8 cellular contexts compared by ENCODE assay signal in the genomic region with DNA sequence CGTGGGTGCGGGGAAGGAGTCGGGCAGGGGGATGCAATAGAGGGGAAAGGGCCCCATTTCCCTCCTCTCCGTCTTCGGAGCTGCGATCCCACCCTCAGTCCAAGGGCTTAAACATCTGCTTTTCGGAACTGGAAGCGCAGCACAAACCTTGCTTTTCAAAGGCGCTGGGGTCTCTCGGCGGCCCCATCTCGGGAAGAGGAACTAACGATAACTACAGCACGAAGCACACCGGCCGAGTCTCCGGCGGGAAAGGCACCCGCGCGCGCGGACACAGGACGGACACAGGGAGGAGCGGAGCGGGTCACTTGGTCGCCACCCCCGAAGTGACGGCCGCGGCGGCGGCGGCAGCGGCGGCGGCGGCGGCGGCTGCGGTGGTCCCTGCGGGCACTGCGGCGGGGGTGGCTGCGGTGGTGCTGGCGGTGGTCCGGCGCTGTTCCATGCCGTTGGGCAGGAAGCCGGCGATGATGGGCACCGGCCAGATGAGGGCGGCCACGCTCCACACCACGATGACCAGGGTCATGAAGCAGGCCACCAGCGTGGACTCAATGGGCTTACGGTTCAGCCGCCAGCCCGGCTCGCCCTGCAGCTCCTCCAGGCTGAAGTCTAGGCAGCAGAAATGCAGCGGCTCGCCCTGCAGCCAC. TPM values are rescaled to one million over a fixed set of nuclear protein-coding genes. Genes with fewer than 3 reads are reported as not detected.
A peak's percentile ranks its signal among the peaks of the same experiment; 100 is the strongest.
DNase-seq lines count a peak whose midpoint lies in the region; ATAC-seq and TF ChIP-seq lines count a peak whose summit lies in the region.

No MANE protein-coding gene starts in this region.

- H3K36me3 ChIP-seq in mesodermal cell (ENCODE audit: control insufficient read depth, insufficient read depth, low read length) (no peaks in the 10 kb centered on the region), thymus (ENCODE audit: control insufficient read depth, insufficient read depth) (no peaks in the 10 kb centered on the region)

- TF ChIP-seq CTCF in NB4 (IDR thresholded peaks at IDR 0.05; ENCODE audit: low read depth, low read length) (peak; percentile 8), WTC11 (IDR thresholded peaks at IDR 0.05) (peak; percentile 17; the same call in 1 of the 2 replicates)

- CTCF ChIA-PET in WTC11 (lab: Charles Lee): interaction anchor here (0.6 to 7.3 kb wide), 13 partner anchors 10 to 536 kb away, joined by 3 to 80 read pairs (median 4); no protein-coding TSS in a partner anchor

- H3K4me3 ChIP-seq in NB4 (ENCODE audit: low read depth, low read length) (peak overlapping the region; percentile 62), mesodermal cell (ENCODE audit: extremely low read depth, insufficient read depth, low read length, poor library complexity, severe bottlenecking) (peak overlapping the region; percentile 64), thymus (ENCODE audit: low read length) (peak overlapping the region; percentile 67)

- peaks cover 58% of the 10 kb centered on the region for H3K27me3 ChIP-seq in thymus (ENCODE audit: control insufficient read depth, insufficient read depth)

- peaks cover 22% of the 10 kb centered on the region for H3K4me1 ChIP-seq in mesodermal cell (ENCODE audit: control insufficient read depth, insufficient read depth, low read length, poor library complexity, severe bottlenecking)
- H3K4me1 ChIP-seq in thymus (ENCODE audit: control insufficient read depth, insufficient read depth, low read length): peaks cover 12% of the 10 kb centered on the region

- H3K4me3 Mint-ChIP-seq in WTC11: peak overlapping the region; percentile 91

- peak; percentile 69 for DNase-seq in NCI-H2029 (lab: John Stamatoyannopoulos, UW)
- no peak for DNase-seq in NCI-H2029 treated with DMSO at 0.1 percent for 48 hours (lab: John Stamatoyannopoulos, UW)
- DNase-seq in H4 (ENCODE audit: low spot score): peak; percentile 54
- peak; percentile 84 for DNase-seq in NB4 (ENCODE audit: low read depth)
- peak; percentile 81 for DNase-seq in WTC11 (ENCODE audit: low spot score)
- peak; percentile 76 to 84 for DNase-seq in erythroblast (lab: John Stamatoyannopoulos, UW)

- H3K9me3 Mint-ChIP-seq in WTC11: no peaks in the 10 kb centered on the region

- POLR2A ChIA-PET in WTC11 (lab: Charles Lee): no interaction called here

- peaks cover 34% of the 10 kb centered on the region for H3K4me1 Mint-ChIP-seq in WTC11

- ATAC-seq in WTC11: peak; percentile 73

- H3K27ac Mint-ChIP-seq in WTC11: no peak overlapping the region

- no peak for TF ChIP-seq POLR2A in NB4 (IDR thresholded peaks at IDR 0.05; ENCODE audit: extremely low read depth, insufficient read length)
- TF ChIP-seq POLR2A in erythroblast (IDR thresholded peaks at IDR 0.05; ENCODE audit: low read length): no peak

- H3K36me3 Mint-ChIP-seq in WTC11: no peaks in the 10 kb centered on the region

- peaks cover 33% of the 10 kb centered on the region for H3K27me3 Mint-ChIP-seq in WTC11 (ENCODE audit: low read depth)

- H3K9me3 ChIP-seq in mesodermal cell (ENCODE audit: control insufficient read depth, low read length): no peaks in the 10 kb centered on the region
- H3K9me3 ChIP-seq in thymus (ENCODE audit: control insufficient read depth): no peaks in the 10 kb centered on the region

- no peak overlapping the region for H3K27ac ChIP-seq in mesodermal cell (ENCODE audit: low read depth, low read length, severe bottlenecking)
- H3K27ac ChIP-seq in thymus (ENCODE audit: low read depth): no peak overlapping the region

- WGBS in mesodermal cell (ENCODE audit: insufficient coverage in 2 of 2), 2 experiments: 0% methylated on average over 42 to 57 of the region's 62 CpGs
- WGBS in thymus: under 1% methylated on average over 62 of the region's 62 CpGs

TF ChIP-seq in WTC11, 78 proteins besides CTCF, POLR2A, EP300 and RAD21:
- TF ChIP-seq KAT7 (CRISPR knock-in tag; IDR thresholded peaks at IDR 0.05; ENCODE audit: borderline replicate concordance): peak; percentile 89; the same call in 1 of the 2 replicates
- no peak for TF ChIP-seq ZNF416 (CRISPR knock-in tag; IDR thresholded peaks at IDR 0.05)
- peak; percentile 68; the same call in 1 of the 2 replicates for TF ChIP-seq CREM (CRISPR knock-in tag; IDR thresholded peaks at IDR 0.05)
- TF ChIP-seq, protein P1, sequence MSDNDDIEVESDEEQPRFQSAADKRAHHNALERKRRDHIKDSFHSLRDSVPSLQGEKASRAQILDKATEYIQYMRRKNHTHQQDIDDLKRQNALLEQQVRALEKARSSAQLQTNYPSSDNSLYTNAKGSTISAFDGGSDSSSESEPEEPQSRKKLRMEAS (CRISPR knock-in tag; IDR thresholded peaks at IDR 0.05): peak; percentile 42; the same call in 1 of the 2 replicates
- TF ChIP-seq, protein P2, sequence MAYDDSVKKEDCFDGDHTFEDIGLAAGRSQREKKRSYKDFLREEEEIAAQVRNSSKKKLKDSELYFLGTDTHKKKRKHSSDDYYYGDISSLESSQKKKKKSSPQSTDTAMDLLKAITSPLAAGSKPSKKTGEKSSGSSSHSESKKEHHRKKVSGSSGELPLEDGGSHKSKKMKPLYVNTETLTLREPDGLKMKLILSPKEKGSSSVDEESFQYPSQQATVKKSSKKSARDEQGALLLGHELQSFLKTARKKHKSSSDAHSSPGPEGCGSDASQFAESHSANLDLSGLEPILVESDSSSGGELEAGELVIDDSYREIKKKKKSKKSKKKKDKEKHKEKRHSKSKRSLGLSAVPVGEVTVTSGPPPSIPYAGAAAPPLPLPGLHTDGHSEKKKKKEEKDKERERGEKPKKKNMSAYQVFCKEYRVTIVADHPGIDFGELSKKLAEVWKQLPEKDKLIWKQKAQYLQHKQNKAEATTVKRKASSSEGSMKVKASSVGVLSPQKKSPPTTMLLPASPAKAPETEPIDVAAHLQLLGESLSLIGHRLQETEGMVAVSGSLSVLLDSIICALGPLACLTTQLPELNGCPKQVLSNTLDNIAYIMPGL (CRISPR knock-in tag; IDR thresholded peaks at IDR 0.05): 0 out of 2 replicates have a peak, but pooled peaks have one; percentile 54
- TF ChIP-seq ESRRA (CRISPR knock-in tag; IDR thresholded peaks at IDR 0.05; ENCODE audit: borderline replicate concordance): no peak; the same call in 1 of the 2 replicates
- peak; percentile 40; the same call in 1 of the 2 replicates for TF ChIP-seq ETV6 (CRISPR knock-in tag; IDR thresholded peaks at IDR 0.05)
- TF ChIP-seq GTF2I (CRISPR knock-in tag; conservative IDR thresholded peaks at IDR 0.05): no peak

RNA-seq across cellular contexts. Expression of a gene that starts 1.1 kb away (rescaled TPM):
- 8.3 and 9.2 TPM in 2 replicates for total RNA-seq in H4 (2014; rRNA removed; shearing (Covaris generic))
- 17.9 to 19.0 TPM (median 18.5 TPM) in 3 replicates for total RNA-seq in WTC11 (2021)
- polyA plus RNA-seq in mesodermal cell (2013, experiment 1 of 2): 26.1 TPM
- polyA plus RNA-seq in mesodermal cell (2013, experiment 2 of 2): 20.3 TPM
- polyA plus RNA-seq in thymus: 1.9 TPM
